17 cellular contexts compared by ENCODE assay signal in the genomic region with DNA sequence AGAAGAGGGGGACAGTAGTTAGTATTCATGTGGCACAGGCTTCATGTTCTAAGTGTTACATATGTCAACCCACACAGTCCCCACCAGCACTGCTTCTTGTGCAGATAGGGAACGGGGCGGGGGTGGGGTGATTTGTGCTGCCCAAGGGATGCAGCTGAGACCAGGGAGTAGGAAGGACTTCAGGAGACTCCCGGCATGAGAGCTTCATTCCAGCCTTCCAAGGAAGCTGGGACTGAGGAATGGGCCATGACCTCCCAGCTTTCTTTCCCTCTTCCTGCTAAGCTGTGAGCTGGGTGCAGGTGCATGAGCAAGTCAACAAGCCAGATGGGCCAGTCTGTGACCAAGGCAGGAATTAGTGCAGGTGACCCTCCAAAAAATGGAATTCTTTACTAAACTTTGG. TPM values are rescaled to one million over a fixed set of nuclear protein-coding genes. Genes with fewer than 3 reads are reported as not detected.
A peak's percentile ranks its signal among the peaks of the same experiment; 100 is the strongest.
DNase-seq lines count a peak whose midpoint lies in the region; ATAC-seq and TF ChIP-seq lines count a peak whose summit lies in the region.
"Had no signal": no experiment of that assay in that cellular context is flagged by ENCODE, and none has a peak within 500 bp of the region (broad histone marks: within the 10 kb centered on the region; RNA-seq: fewer than 3 reads in every experiment).

No MANE protein-coding gene starts in this region.

- 0 out of 2 replicates have a peak, but pooled peaks cover 6% of the 10 kb centered on the region for H3K79me2 ChIP-seq in MM.1S (ENCODE audit: low read length)

- H3K27ac ChIP-seq in BLaER1 (0 out of 2 replicates have a peak overlapping the region, but pooled peaks have one; percentile 4), HUES48 (ENCODE audit: low read depth, low read length) (peak overlapping the region; percentile 73), MM.1S (ENCODE audit: low read length) (no peak overlapping the region)
- H3K27ac ChIP-seq: SJSA1 had no signal

- no peak overlapping the region for H2AFZ ChIP-seq in MM.1S (ENCODE audit: low read length)

- H3K4me1 ChIP-seq in BLaER1 (peaks cover 93% of the 10 kb centered on the region), HUES48 (ENCODE audit: control insufficient read depth, insufficient read depth, low read length) (peaks cover 35% of the 10 kb centered on the region), MM.1S (ENCODE audit: low read length) (peaks cover 9% of the 10 kb centered on the region)

- peak overlapping the region; percentile 19; the same call in 1 of the 2 replicates for H3K4me2 ChIP-seq in BLaER1
- H3K4me2 ChIP-seq in MM.1S (ENCODE audit: low read depth, low read length) = no peak overlapping the region

- H3K4me3 ChIP-seq in BLaER1 (no peak overlapping the region), HUES48 (ENCODE audit: low read depth, low read length) (no peak overlapping the region), MM.1S (ENCODE audit: low read length) (no peak overlapping the region)
- H3K4me3 ChIP-seq: SJSA1 had no signal

- H4K20me1 ChIP-seq in BLaER1 = peaks cover 60% of the 10 kb centered on the region
- no peaks in the 10 kb centered on the region for H4K20me1 ChIP-seq in MM.1S (ENCODE audit: insufficient read depth, low read length)

- TF ChIP-seq CTCF in MM.1S (IDR thresholded peaks at IDR 0.05; ENCODE audit: low read length) = no peak

- H3K9me3 ChIP-seq in BLaER1 = no peaks in the 10 kb centered on the region
- H3K9me3 ChIP-seq in HUES48 (ENCODE audit: control insufficient read depth, insufficient read depth, low read length) = no peaks in the 10 kb centered on the region
- no peaks in the 10 kb centered on the region for H3K9me3 ChIP-seq in MM.1S (replicated peaks; ENCODE audit: insufficient read depth, low read length)
- H3K9me3 ChIP-seq: SJSA1 had no signal

- no peak for ATAC-seq in HG02571 (IDR thresholded peaks at IDR 0.05; ENCODE audit: unreplicated experiment)

- H3K36me3 ChIP-seq in BLaER1 = no peaks in the 10 kb centered on the region
- H3K36me3 ChIP-seq in HUES48 (ENCODE audit: control insufficient read depth, insufficient read depth, low read length) = peaks cover 10% of the 10 kb centered on the region; the same call in 1 of the 2 replicates
- no peaks in the 10 kb centered on the region for H3K36me3 ChIP-seq in MM.1S (replicated peaks; ENCODE audit: insufficient read depth, low read length)
- H3K36me3 ChIP-seq: SJSA1 had no signal

- DNase-seq in dermis blood vessel endothelial cell = peak; percentile 6
- peak; percentile 52 for DNase-seq in iPS-NIHi11 (ENCODE audit: low spot score)
- DNase-seq in EL = no peak
- DNase-seq in MM.1S = no peak
- DNase-seq in DMS79 (lab: John Stamatoyannopoulos, UW) = no peak
- DNase-seq: 8988T; CD4-positive, CD25-positive, alpha-beta regulatory T cell; COR-L47; DMS 273 treated with DMSO at 0.1 percent for 48 hours; NCI-H1436; NCI-H1930; NCI-H345; NCI-H524 treated with DMSO at 0.1 percent for 48 hours had no signal

- H3K27me3 ChIP-seq in BLaER1 (no peaks in the 10 kb centered on the region), HUES48 (ENCODE audit: control insufficient read depth, insufficient read depth, low read length) (no peaks in the 10 kb centered on the region), MM.1S (replicated peaks; ENCODE audit: insufficient read depth, low read length) (no peaks in the 10 kb centered on the region)
- H3K27me3 ChIP-seq: SJSA1 had no signal

- H3K9ac ChIP-seq in BLaER1 (no peak overlapping the region), HUES48 (ENCODE audit: low read depth, low read length) (no peak overlapping the region), MM.1S (ENCODE audit: low read length) (no peak overlapping the region)

- H3F3A ChIP-seq in MM.1S (ENCODE audit: insufficient read depth, low read length) = no peaks in the 10 kb centered on the region

- no peaks in the 10 kb centered on the region for H3K9me2 ChIP-seq in MM.1S (replicated peaks; ENCODE audit: insufficient read depth, low read length)

RNA-seq across cellular contexts. Expression of a gene that starts 9.2 kb away (rescaled TPM):
- total RNA-seq in dermis blood vessel endothelial cell = 1.9 and 3.5 TPM in 2 replicates

Comparison
In these comparisons a context has a peak if more than half of its experiments do, and no peak if none do; other contexts are left out.
1. DNase-seq: peak in dermis blood vessel endothelial cell (single experiment) and iPS-NIHi11 (single experiment); none in EL (single experiment), MM.1S (single experiment) and DMS79 (single experiment).